1 cellular context compared by ENCODE assay signal in the genomic region with DNA sequence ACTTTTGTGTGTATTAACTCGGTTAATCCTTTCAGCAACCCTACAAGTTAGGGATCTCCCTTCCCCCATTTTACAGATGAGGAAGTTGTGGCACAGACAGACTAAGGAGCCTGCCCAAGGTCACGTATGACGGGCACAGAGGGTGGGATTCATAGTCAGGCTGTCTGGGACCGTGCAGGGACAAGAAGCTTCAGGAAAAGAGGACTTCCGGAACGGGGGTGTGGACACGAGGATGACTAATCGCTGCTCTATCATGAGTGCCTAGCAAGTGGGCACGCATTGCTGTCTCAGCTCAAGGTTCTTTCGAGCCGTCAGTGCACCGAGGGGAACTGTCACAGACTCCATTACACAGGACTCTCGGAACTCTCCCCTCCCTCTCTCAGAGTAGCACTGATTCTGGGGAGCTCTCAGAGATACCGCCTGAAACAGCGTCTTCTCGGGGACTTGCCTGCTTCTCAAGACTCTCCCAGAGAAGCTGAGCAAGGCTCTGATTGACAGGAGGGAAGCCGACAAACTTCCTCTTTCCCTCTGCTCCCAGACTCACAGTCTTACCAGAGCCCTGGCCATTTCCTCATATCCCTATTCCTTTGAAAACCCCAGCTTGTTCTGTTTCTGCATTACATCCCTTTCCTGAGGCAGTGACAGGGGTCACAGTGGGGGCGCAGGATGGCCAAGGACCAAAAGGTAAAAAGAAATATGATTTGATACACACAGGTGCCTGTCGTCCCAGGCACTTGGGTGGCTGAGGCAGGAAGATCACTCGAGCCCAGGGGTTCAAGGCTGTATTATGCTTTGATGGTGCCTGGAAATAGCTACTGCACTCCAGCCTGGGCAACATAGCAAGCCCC.
TF ChIP-seq lines count a peak whose summit lies in the region.

No MANE protein-coding gene starts in this region.

TF ChIP-seq in HepG2, 621 proteins besides CTCF, POLR2A, EP300 and RAD21 (continued from another document and continues in another):
- TF ChIP-seq, protein P1, sequence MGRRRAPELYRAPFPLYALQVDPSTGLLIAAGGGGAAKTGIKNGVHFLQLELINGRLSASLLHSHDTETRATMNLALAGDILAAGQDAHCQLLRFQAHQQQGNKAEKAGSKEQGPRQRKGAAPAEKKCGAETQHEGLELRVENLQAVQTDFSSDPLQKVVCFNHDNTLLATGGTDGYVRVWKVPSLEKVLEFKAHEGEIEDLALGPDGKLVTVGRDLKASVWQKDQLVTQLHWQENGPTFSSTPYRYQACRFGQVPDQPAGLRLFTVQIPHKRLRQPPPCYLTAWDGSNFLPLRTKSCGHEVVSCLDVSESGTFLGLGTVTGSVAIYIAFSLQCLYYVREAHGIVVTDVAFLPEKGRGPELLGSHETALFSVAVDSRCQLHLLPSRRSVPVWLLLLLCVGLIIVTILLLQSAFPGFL (CRISPR knock-in tag; IDR thresholded peaks at IDR 0.05), result no peak
- TF ChIP-seq SRF (IDR thresholded peaks at IDR 0.05; ENCODE audit: low read depth, low read length) (no peak), MTF1 (CRISPR knock-in tag; IDR thresholded peaks at IDR 0.05) (no peak), HDAC6 (IDR thresholded peaks at IDR 0.05; ENCODE audit: low read depth, low read length) (no peak), ZBTB7A (CRISPR knock-in tag; IDR thresholded peaks at IDR 0.05) (no peak), ZFP36L1 (CRISPR knock-in tag; IDR thresholded peaks at IDR 0.05) (no peak), NR2F2 (IDR thresholded peaks at IDR 0.05; ENCODE audit: borderline replicate concordance, low read depth) (no peak), TAF15 (IDR thresholded peaks at IDR 0.05; ENCODE audit: low read depth, low read length, poor library complexity, severe bottlenecking) (no peak), NFE2 (CRISPR knock-in tag; IDR thresholded peaks at IDR 0.05) (no peak), ZNF124 (CRISPR knock-in tag; IDR thresholded peaks at IDR 0.05) (no peak), MTF2 (CRISPR knock-in tag; IDR thresholded peaks at IDR 0.05; ENCODE audit: borderline replicate concordance) (no peak), YY1 (IDR thresholded peaks at IDR 0.05; ENCODE audit: insufficient read depth, insufficient replicate concordance, low read depth, low read length) (no peak), ZNF225 (CRISPR knock-in tag; IDR thresholded peaks at IDR 0.05) (no peak), ZNF607 (CRISPR knock-in tag; IDR thresholded peaks at IDR 0.05; ENCODE audit: borderline replicate concordance) (0 out of 2 replicates have a peak, but pooled peaks have one; percentile 5), HNF4A (CRISPR knock-in tag; IDR thresholded peaks at IDR 0.05) (no peak), KDM5B (CRISPR knock-in tag; IDR thresholded peaks at IDR 0.05; ENCODE audit: borderline replicate concordance) (no peak), ZMYM4 (CRISPR knock-in tag; IDR thresholded peaks at IDR 0.05) (no peak), GATAD2A (CRISPR knock-in tag; IDR thresholded peaks at IDR 0.05) (0 out of 2 replicates have a peak, but pooled peaks have one; percentile 29), GTF2F1 (IDR thresholded peaks at IDR 0.05; ENCODE audit: low read length) (no peak), NFRKB (IDR thresholded peaks at IDR 0.05) (no peak), NR2F1 (CRISPR knock-in tag; IDR thresholded peaks at IDR 0.05) (no peak), ZNF792 (CRISPR knock-in tag; IDR thresholded peaks at IDR 0.05) (no peak; the same call in 1 of the 2 replicates), KAT7 (CRISPR knock-in tag; IDR thresholded peaks at IDR 0.05; ENCODE audit: borderline replicate concordance) (no peak), ELF3 (CRISPR knock-in tag; IDR thresholded peaks at IDR 0.05) (peak; percentile 74), KAT8 (CRISPR knock-in tag; IDR thresholded peaks at IDR 0.05) (no peak), DNMT3B (CRISPR knock-in tag; conservative IDR thresholded peaks at IDR 0.05) (no peak), ARHGAP35 (CRISPR knock-in tag; IDR thresholded peaks at IDR 0.05; ENCODE audit: borderline replicate concordance) (no peak), ZNF570 (CRISPR knock-in tag; IDR thresholded peaks at IDR 0.05; ENCODE audit: borderline replicate concordance) (no peak), ZNF232 (CRISPR knock-in tag; IDR thresholded peaks at IDR 0.05; ENCODE audit: borderline replicate concordance) (no peak), GMEB2 (CRISPR knock-in tag; IDR thresholded peaks at IDR 0.05; ENCODE audit: low read depth) (no peak), REPIN1 (CRISPR knock-in tag; IDR thresholded peaks at IDR 0.05; ENCODE audit: borderline replicate concordance, low read depth) (no peak)
- TF ChIP-seq, protein P2, sequence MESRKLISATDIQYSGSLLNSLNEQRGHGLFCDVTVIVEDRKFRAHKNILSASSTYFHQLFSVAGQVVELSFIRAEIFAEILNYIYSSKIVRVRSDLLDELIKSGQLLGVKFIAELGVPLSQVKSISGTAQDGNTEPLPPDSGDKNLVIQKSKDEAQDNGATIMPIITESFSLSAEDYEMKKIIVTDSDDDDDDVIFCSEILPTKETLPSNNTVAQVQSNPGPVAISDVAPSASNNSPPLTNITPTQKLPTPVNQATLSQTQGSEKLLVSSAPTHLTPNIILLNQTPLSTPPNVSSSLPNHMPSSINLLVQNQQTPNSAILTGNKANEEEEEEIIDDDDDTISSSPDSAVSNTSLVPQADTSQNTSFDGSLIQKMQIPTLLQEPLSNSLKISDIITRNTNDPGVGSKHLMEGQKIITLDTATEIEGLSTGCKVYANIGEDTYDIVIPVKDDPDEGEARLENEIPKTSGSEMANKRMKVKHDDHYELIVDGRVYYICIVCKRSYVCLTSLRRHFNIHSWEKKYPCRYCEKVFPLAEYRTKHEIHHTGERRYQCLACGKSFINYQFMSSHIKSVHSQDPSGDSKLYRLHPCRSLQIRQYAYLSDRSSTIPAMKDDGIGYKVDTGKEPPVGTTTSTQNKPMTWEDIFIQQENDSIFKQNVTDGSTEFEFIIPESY (CRISPR knock-in tag; IDR thresholded peaks at IDR 0.05), result peak; percentile 14; the same call in 1 of the 2 replicates
- TF ChIP-seq, protein P3, sequence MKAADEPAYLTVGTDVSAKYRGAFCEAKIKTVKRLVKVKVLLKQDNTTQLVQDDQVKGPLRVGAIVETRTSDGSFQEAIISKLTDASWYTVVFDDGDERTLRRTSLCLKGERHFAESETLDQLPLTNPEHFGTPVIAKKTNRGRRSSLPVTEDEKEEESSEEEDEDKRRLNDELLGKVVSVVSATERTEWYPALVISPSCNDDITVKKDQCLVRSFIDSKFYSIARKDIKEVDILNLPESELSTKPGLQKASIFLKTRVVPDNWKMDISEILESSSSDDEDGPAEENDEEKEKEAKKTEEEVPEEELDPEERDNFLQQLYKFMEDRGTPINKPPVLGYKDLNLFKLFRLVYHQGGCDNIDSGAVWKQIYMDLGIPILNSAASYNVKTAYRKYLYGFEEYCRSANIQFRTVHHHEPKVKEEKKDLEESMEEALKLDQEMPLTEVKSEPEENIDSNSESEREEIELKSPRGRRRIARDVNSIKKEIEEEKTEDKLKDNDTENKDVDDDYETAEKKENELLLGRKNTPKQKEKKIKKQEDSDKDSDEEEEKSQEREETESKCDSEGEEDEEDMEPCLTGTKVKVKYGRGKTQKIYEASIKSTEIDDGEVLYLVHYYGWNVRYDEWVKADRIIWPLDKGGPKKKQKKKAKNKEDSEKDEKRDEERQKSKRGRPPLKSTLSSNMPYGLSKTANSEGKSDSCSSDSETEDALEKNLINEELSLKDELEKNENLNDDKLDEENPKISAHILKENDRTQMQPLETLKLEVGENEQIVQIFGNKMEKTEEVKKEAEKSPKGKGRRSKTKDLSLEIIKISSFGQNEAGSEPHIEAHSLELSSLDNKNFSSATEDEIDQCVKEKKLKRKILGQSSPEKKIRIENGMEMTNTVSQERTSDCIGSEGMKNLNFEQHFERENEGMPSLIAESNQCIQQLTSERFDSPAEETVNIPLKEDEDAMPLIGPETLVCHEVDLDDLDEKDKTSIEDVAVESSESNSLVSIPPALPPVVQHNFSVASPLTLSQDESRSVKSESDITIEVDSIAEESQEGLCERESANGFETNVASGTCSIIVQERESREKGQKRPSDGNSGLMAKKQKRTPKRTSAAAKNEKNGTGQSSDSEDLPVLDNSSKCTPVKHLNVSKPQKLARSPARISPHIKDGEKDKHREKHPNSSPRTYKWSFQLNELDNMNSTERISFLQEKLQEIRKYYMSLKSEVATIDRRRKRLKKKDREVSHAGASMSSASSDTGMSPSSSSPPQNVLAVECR (CRISPR knock-in tag; IDR thresholded peaks at IDR 0.05; ENCODE audit: borderline replicate concordance), result no peak
- TF ChIP-seq, protein P4, sequence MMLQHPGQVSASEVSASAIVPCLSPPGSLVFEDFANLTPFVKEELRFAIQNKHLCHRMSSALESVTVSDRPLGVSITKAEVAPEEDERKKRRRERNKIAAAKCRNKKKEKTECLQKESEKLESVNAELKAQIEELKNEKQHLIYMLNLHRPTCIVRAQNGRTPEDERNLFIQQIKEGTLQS (CRISPR knock-in tag; IDR thresholded peaks at IDR 0.05), result peak; percentile 66
- TF ChIP-seq, protein P5, sequence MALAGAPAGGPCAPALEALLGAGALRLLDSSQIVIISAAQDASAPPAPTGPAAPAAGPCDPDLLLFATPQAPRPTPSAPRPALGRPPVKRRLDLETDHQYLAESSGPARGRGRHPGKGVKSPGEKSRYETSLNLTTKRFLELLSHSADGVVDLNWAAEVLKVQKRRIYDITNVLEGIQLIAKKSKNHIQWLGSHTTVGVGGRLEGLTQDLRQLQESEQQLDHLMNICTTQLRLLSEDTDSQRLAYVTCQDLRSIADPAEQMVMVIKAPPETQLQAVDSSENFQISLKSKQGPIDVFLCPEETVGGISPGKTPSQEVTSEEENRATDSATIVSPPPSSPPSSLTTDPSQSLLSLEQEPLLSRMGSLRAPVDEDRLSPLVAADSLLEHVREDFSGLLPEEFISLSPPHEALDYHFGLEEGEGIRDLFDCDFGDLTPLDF (CRISPR knock-in tag; IDR thresholded peaks at IDR 0.05), result no peak
- TF ChIP-seq, protein P6, sequence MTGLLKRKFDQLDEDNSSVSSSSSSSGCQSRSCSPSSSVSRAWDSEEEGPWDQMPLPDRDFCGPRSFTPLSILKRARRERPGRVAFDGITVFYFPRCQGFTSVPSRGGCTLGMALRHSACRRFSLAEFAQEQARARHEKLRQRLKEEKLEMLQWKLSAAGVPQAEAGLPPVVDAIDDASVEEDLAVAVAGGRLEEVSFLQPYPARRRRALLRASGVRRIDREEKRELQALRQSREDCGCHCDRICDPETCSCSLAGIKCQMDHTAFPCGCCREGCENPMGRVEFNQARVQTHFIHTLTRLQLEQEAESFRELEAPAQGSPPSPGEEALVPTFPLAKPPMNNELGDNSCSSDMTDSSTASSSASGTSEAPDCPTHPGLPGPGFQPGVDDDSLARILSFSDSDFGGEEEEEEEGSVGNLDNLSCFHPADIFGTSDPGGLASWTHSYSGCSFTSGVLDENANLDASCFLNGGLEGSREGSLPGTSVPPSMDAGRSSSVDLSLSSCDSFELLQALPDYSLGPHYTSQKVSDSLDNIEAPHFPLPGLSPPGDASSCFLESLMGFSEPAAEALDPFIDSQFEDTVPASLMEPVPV (CRISPR knock-in tag; IDR thresholded peaks at IDR 0.05), result no peak
- TF ChIP-seq, protein P7, sequence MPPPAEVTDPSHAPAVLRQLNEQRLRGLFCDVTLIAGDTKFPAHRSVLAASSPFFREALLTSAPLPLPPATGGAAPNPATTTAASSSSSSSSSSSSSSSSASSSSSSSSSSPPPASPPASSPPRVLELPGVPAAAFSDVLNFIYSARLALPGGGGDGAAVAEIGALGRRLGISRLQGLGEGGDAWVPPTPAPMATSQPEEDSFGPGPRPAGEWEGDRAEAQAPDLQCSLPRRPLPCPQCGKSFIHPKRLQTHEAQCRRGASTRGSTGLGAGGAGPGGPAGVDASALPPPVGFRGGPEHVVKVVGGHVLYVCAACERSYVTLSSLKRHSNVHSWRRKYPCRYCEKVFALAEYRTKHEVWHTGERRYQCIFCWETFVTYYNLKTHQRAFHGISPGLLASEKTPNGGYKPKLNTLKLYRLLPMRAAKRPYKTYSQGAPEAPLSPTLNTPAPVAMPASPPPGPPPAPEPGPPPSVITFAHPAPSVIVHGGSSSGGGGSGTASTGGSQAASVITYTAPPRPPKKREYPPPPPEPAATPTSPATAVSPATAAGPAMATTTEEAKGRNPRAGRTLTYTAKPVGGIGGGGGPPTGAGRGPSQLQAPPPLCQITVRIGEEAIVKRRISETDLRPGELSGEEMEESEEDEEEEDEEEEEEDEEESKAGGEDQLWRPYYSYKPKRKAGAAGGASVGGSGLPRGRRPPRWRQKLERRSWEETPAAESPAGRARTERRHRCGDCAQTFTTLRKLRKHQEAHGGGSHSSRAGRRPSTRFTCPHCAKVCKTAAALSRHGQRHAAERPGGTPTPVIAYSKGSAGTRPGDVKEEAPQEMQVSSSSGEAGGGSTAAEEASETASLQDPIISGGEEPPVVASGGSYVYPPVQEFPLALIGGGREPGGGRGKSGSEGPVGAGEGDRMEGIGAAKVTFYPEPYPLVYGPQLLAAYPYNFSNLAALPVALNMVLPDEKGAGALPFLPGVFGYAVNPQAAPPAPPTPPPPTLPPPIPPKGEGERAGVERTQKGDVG (CRISPR knock-in tag; IDR thresholded peaks at IDR 0.05; ENCODE audit: borderline replicate concordance), result no peak
- TF ChIP-seq, protein P8, sequence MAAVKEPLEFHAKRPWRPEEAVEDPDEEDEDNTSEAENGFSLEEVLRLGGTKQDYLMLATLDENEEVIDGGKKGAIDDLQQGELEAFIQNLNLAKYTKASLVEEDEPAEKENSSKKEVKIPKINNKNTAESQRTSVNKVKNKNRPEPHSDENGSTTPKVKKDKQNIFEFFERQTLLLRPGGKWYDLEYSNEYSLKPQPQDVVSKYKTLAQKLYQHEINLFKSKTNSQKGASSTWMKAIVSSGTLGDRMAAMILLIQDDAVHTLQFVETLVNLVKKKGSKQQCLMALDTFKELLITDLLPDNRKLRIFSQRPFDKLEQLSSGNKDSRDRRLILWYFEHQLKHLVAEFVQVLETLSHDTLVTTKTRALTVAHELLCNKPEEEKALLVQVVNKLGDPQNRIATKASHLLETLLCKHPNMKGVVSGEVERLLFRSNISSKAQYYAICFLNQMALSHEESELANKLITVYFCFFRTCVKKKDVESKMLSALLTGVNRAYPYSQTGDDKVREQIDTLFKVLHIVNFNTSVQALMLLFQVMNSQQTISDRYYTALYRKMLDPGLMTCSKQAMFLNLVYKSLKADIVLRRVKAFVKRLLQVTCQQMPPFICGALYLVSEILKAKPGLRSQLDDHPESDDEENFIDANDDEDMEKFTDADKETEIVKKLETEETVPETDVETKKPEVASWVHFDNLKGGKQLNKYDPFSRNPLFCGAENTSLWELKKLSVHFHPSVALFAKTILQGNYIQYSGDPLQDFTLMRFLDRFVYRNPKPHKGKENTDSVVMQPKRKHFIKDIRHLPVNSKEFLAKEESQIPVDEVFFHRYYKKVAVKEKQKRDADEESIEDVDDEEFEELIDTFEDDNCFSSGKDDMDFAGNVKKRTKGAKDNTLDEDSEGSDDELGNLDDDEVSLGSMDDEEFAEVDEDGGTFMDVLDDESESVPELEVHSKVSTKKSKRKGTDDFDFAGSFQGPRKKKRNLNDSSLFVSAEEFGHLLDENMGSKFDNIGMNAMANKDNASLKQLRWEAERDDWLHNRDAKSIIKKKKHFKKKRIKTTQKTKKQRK (IDR thresholded peaks at IDR 0.05; ENCODE audit: low read length), result no peak
